In the genomic region with DNA sequence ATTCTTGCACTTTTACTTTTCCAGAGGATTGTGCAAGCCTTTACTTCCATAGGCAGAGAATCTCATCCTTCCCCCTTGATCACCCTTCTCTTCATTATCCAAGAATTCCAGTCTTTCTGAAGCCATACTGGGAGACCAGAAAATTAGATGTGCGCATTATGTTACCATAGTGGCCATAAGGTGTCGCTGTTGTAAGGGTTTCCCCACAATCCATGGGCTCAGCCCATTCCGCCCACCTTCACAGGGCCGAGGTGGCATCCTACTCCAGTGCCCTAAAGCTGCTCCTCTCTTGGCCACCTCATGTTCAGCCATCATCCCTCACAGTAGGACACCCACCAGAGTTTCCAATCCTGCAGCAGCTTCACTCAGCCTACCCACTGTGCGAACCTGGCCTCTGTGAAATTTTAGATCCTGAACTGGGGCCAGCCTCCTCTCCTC, we compare ENCODE assay signal across 9 cellular contexts. TPM values are rescaled to one million over a fixed set of nuclear protein-coding genes. Genes with fewer than 3 reads are reported as not detected.
A peak's percentile ranks its signal among the peaks of the same experiment; 100 is the strongest.
DNase-seq lines count a peak whose midpoint lies in the region; ATAC-seq and TF ChIP-seq lines count a peak whose summit lies in the region.
"Had no signal": no experiment of that assay in that cellular context is flagged by ENCODE, and none has a peak within 500 bp of the region (broad histone marks: within the 10 kb centered on the region; RNA-seq: fewer than 3 reads in every experiment).

No MANE protein-coding gene starts in this region.

- peaks cover 35% of the 10 kb centered on the region for H3K4me1 Mint-ChIP-seq in T-helper 17 cell

- peaks cover 25% of the 10 kb centered on the region for H3K79me2 ChIP-seq in fibroblast of lung (ENCODE audit: control insufficient read depth, insufficient read depth, low read length)

- H3K36me3 ChIP-seq in fibroblast of lung (ENCODE audit: control insufficient read depth, insufficient read depth, low read length) (peaks cover 18% of the 10 kb centered on the region), neutrophil (peaks cover 67% of the 10 kb centered on the region)

- peaks cover 23% of the 10 kb centered on the region for H3K4me1 ChIP-seq in fibroblast of lung (ENCODE audit: control insufficient read depth, extremely low read depth, insufficient read depth, low read length)
- H3K4me1 ChIP-seq in neutrophil (ENCODE audit: control insufficient read depth in 1 of 2, insufficient read depth in 1 of 2, low read depth in 1 of 2, low read length in 1 of 2): peaks cover 27 to 37% of the 10 kb centered on the region in 2 experiments
- H3K4me1 ChIP-seq: SJCRH30 had no signal

- DNase-seq in COR-L47 (lab: John Stamatoyannopoulos, UW) (peak; percentile 22), HEK293T (ENCODE audit: extremely low spot score) (peak; percentile 73), T-helper 17 cell (no peak), fibroblast of lung (ENCODE audit: low read depth in 2 of 2) (peak; percentile 28 to 54), NCI-H1092 (lab: John Stamatoyannopoulos, UW) (no peak)

- no peak overlapping the region for H3K4me2 ChIP-seq in fibroblast of lung (ENCODE audit: extremely low read depth, insufficient read depth, low read length)

- peak overlapping the region; percentile 91 for H3K27ac Mint-ChIP-seq in T-helper 17 cell

- H4K20me1 ChIP-seq in fibroblast of lung (ENCODE audit: control insufficient read depth, extremely low read depth, insufficient read depth, low read length): no peaks in the 10 kb centered on the region

- no peak overlapping the region for H3K27ac ChIP-seq in fibroblast of lung (ENCODE audit: insufficient read depth, low read length)
- no peak overlapping the region for H3K27ac ChIP-seq in neutrophil
- H3K27ac ChIP-seq: SJCRH30 had no signal

- CTCF ChIA-PET in HEK293T (lab: Yijun Ruan, JAX): interaction anchor here (1.7 to 2.7 kb wide), 4 partner anchors 69 to 274 kb away, joined by 4 to 17 read pairs (median 10); no protein-coding TSS in a partner anchor

- H3K4me3 Mint-ChIP-seq in T-helper 17 cell: no peak overlapping the region

- no peaks in the 10 kb centered on the region for H3K27me3 Mint-ChIP-seq in T-helper 17 cell

- H3K9me3 ChIP-seq in T-helper 17 cell (ENCODE audit: control insufficient read depth, low read length, poor library complexity, severe bottlenecking) (no peaks in the 10 kb centered on the region), fibroblast of lung (ENCODE audit: control insufficient read depth, insufficient read depth, low read depth, low read length) (no peaks in the 10 kb centered on the region), neutrophil (no peaks in the 10 kb centered on the region)
- H3K9me3 ChIP-seq: SJCRH30 had no signal

- H3K27me3 ChIP-seq in fibroblast of lung (ENCODE audit: control insufficient read depth, insufficient read depth, low read length) (no peaks in the 10 kb centered on the region), neutrophil (no peaks in the 10 kb centered on the region)
- H3K27me3 ChIP-seq: SJCRH30 had no signal

- no peak overlapping the region for H2AFZ ChIP-seq in fibroblast of lung (ENCODE audit: low read length)

- H3K9ac ChIP-seq in fibroblast of lung (ENCODE audit: insufficient read depth, low read length): no peak overlapping the region

- H3K36me3 Mint-ChIP-seq in T-helper 17 cell (ENCODE audit: low read depth): peaks cover 5% of the 10 kb centered on the region

- H3K4me3 ChIP-seq in fibroblast of lung (replicated peaks in 1 of 4; ENCODE audit: control extremely low read depth in 1 of 4, insufficient read depth in 1 of 4, low read depth in 3 of 4, low read length in 4 of 4): no peak overlapping the region
- no peak overlapping the region for H3K4me3 ChIP-seq in neutrophil (ENCODE audit: low read depth in 1 of 2, low read length in 1 of 2)
- H3K4me3 ChIP-seq: SJCRH30 had no signal

- peak; percentile 62 for ATAC-seq in T-helper 17 cell
- ATAC-seq in HG02623 (IDR thresholded peaks at IDR 0.05; ENCODE audit: unreplicated experiment): no peak
- no peak for ATAC-seq in HG02938 (IDR thresholded peaks at IDR 0.05; ENCODE audit: unreplicated experiment)

- peak; percentile 48 to 74 for TF ChIP-seq CTCF in fibroblast of lung (conservative IDR thresholded peaks at IDR 0.05 in 1 of 2, IDR thresholded peaks at IDR 0.05 in 1 of 2; ENCODE audit: low read depth in 1 of 2, low read length in 2 of 2)
- TF ChIP-seq CTCF in neutrophil (IDR thresholded peaks at IDR 0.05): peak; percentile 20

- POLR2A ChIA-PET in HEK293T (lab: Yijun Ruan, JAX): no interaction called here

TF ChIP-seq in HEK293T, 16 proteins besides CTCF, POLR2A, EP300 and RAD21:
- 0 out of 2 replicates have a peak, but pooled peaks have one; percentile 54 for TF ChIP-seq HDGF (IDR thresholded peaks at IDR 0.05; ENCODE audit: borderline replicate concordance)
- no peak for TF ChIP-seq BHLHE40 (IDR thresholded peaks at IDR 0.05; ENCODE audit: borderline replicate concordance)

RNA-seq across cellular contexts. Expression of a gene that starts 35.0 kb away (rescaled TPM):
- total RNA-seq in T-helper 17 cell: 100 to 1,000 TPM; 109 to 116 TPM
- 6.9 and 34.2 TPM in 2 replicates for total RNA-seq in fibroblast of lung
- polyA plus RNA-seq in fibroblast of lung: 5.3 and 10.0 TPM in 2 replicates
- polyA plus RNA-seq in fibroblast of lung (2012): 4.4 and 8.1 TPM in 2 replicates
- polyA minus RNA-seq in fibroblast of lung (ENCODE audit: low replicate concordance): 1.2 and 4.9 TPM in 2 replicates

RNA-seq across cellular contexts. Expression of a gene that starts 37.1 kb away (rescaled TPM):
- 100 to 1,000 TPM; 373 to 376 TPM for total RNA-seq in T-helper 17 cell
- total RNA-seq in fibroblast of lung: 268 and 345 TPM in 2 replicates
- polyA plus RNA-seq in fibroblast of lung: 616 and 710 TPM in 2 replicates
- 400 and 554 TPM in 2 replicates for polyA plus RNA-seq in fibroblast of lung (2012)
- polyA minus RNA-seq in fibroblast of lung (ENCODE audit: low replicate concordance): 36.7 and 38.4 TPM in 2 replicates

Comparison
In these comparisons a context has a peak if more than half of its experiments do, and no peak if none do; other contexts are left out.
1. DNase-seq: peak in COR-L47 (single experiment), HEK293T (single experiment) and fibroblast of lung (2 of 2); none in T-helper 17 cell (0 of 3) and NCI-H1092 (single experiment).